ENCODE assay signal across 8 cellular contexts in genomic region chr1:19484793-19485361, GRCh38. TPM values are rescaled to one million over a fixed set of nuclear protein-coding genes. Genes with fewer than 3 reads are reported as not detected.
A peak's percentile ranks its signal among the peaks of the same experiment; 100 is the strongest.
DNase-seq lines count a peak whose midpoint lies in the region; ATAC-seq and TF ChIP-seq lines count a peak whose summit lies in the region.

No MANE protein-coding gene starts in this region.

- H3K4me3 ChIP-seq in GM12865 (ENCODE audit: low read depth, low read length) (peak overlapping the region; percentile 82), HCT116 (replicated peaks in 1 of 2; ENCODE audit: low read depth in 1 of 2, low read length in 2 of 2) (peak overlapping the region; percentile 92 to 97), mammary epithelial cell (replicated peaks in 1 of 3; ENCODE audit: insufficient read depth in 1 of 3, low read depth in 2 of 3, low read length in 3 of 3) (peak overlapping the region; percentile 85 to 99 (median 92)), left lung (peak overlapping the region; percentile 96 to 98), testis (peak overlapping the region; percentile 100)

- intact Hi-C loops in HCT116 (cut with micrococcal nuclease): loop anchor here (5.0 kb wide), 3 partner anchors 112 to 157 kb away; partner anchors contain the start of gene NBL1
- intact Hi-C loops in mammary epithelial cell (cut with micrococcal nuclease): loop anchor here (1.0 to 5.0 kb wide), 4 partner anchors 34 to 163 kb away; no protein-coding TSS in a partner anchor
- intact Hi-C loops in left lung (cut with DNase I): no loop called here
- intact Hi-C loops in testis (cut with DNase I; ENCODE audit: low total_unique reads): loop anchor here (10.0 kb wide), 2 partner anchors 90 to 160 kb away; partner anchors contain the start of gene NBL1

- H3K9ac ChIP-seq in HCT116 (ENCODE audit: low read length) (peak overlapping the region; percentile 87), mammary epithelial cell (ENCODE audit: insufficient read depth, low read length) (peak overlapping the region; percentile 89)

- in situ Hi-C loops in mammary epithelial cell (cut with MboI; ENCODE audit: low sequenced_read_pairs in 2 of 2): loop anchor here in 1 of 2 donors (5.0 to 10.0 kb wide), 2 partner anchors 97 to 160 kb away; partner anchors contain the start of gene NBL1
- in situ Hi-C loops in G401 (cut with HindIII; ENCODE audit: low sequenced_read_pairs): no loop called here

- dilution Hi-C loops in mammary epithelial cell (cut with HindIII; ENCODE audit: low sequenced_read_pairs): loop anchor here (5.0 to 10.0 kb wide), 5 partner anchors 50 to 150 kb away; a partner anchor contains a TSS

- H3K79me2 ChIP-seq in HCT116 (ENCODE audit: insufficient read depth, low read length) (peaks cover 66% of the 10 kb centered on the region), mammary epithelial cell (ENCODE audit: insufficient read depth, low read length) (peaks cover 61% of the 10 kb centered on the region)

- CTCF ChIA-PET in HCT116 (lab: Charles Lee) (no interaction called here), mammary epithelial cell (lab: Charles Lee; ENCODE audit: low non-redundant PET) (no interaction called here)

- no peaks in the 10 kb centered on the region for H3K9me2 ChIP-seq in HCT116 (ENCODE audit: insufficient read depth)

- RAD21 ChIA-PET in HCT116 (lab: Charles Lee; ENCODE audit: low non-redundant PET in 1 of 2, low total read pairs in 2 of 2, uncharacterized antibody in 2 of 2, unreplicated experiment in 2 of 2): no interaction called here

- H3K27ac ChIP-seq in HCT116 (ENCODE audit: low read depth, low read length): peak overlapping the region; percentile 81
- peak overlapping the region; percentile 79 for H3K27ac ChIP-seq in mammary epithelial cell (ENCODE audit: insufficient read depth, low read depth, low read length)
- H3K27ac ChIP-seq in left lung: peak overlapping the region; percentile 94 to 98
- H3K27ac ChIP-seq in testis: peak overlapping the region; percentile 99

- ATAC-seq in HCT116 (peak; percentile 30), left lung (peak; percentile 20)

- no peak for DNase-seq in GM12865 (ENCODE audit: low read depth)
- DNase-seq in HCT116 (ENCODE audit: low read depth, low spot score): no peak
- DNase-seq in NCI-H510A treated with DMSO at 0.1 percent for 48 hours (lab: John Stamatoyannopoulos, UW): peak; percentile 79
- DNase-seq in mammary epithelial cell: no peak
- DNase-seq in left lung: peak in 1 of 2 donors; percentile 49
- DNase-seq in testis: no peak
- no peak for DNase-seq in glomerular visceral epithelial cell (ENCODE audit: extremely low spot score)
- DNase-seq in G401 (ENCODE audit: low spot score): no peak

- no peaks in the 10 kb centered on the region for H3K36me3 ChIP-seq in HCT116 (ENCODE audit: control insufficient read depth in 1 of 2, insufficient read depth in 2 of 2, low read length in 2 of 2)
- no peaks in the 10 kb centered on the region for H3K36me3 ChIP-seq in mammary epithelial cell (ENCODE audit: insufficient read depth, low read length)
- H3K36me3 ChIP-seq in left lung: peaks cover 0 to 13% of the 10 kb centered on the region in 2 donors
- H3K36me3 ChIP-seq in testis (ENCODE audit: low read depth, missing control alignments): no peaks in the 10 kb centered on the region

- no peak for TF ChIP-seq CTCF in GM12865 (IDR thresholded peaks at IDR 0.05; ENCODE audit: insufficient read depth, low read depth, low read length, missing control alignments)
- no peak for TF ChIP-seq CTCF in HCT116 (IDR thresholded peaks at IDR 0.05 in 2 of 3, conservative IDR thresholded peaks at IDR 0.05 in 1 of 3; ENCODE audit: borderline replicate concordance in 1 of 3, insufficient read depth in 1 of 3, low read depth in 2 of 3, low read length in 2 of 3)
- no peak for TF ChIP-seq CTCF in mammary epithelial cell (conservative IDR thresholded peaks at IDR 0.05 in 1 of 2, IDR thresholded peaks at IDR 0.05 in 1 of 2; ENCODE audit: extremely low read depth in 1 of 2, insufficient read depth in 1 of 2, low read depth in 1 of 2, low read length in 2 of 2)
- TF ChIP-seq CTCF in left lung (IDR thresholded peaks at IDR 0.05): no peak
- TF ChIP-seq CTCF in testis (IDR thresholded peaks at IDR 0.05): no peak

- H3K9me3 ChIP-seq in HCT116 (ENCODE audit: control insufficient read depth in 1 of 2, insufficient read depth in 1 of 2, low read depth in 1 of 2, low read length in 2 of 2) (no peaks in the 10 kb centered on the region), mammary epithelial cell (replicated peaks; ENCODE audit: insufficient read depth, low read length) (no peaks in the 10 kb centered on the region), left lung (no peaks in the 10 kb centered on the region), testis (no peaks in the 10 kb centered on the region)

- H4K20me1 ChIP-seq in HCT116 (ENCODE audit: insufficient read depth) (no peaks in the 10 kb centered on the region), mammary epithelial cell (ENCODE audit: insufficient read depth, low read length) (peaks cover 12% of the 10 kb centered on the region)

- POLR2A ChIA-PET in HCT116 (lab: Charles Lee): interaction anchor here (1.0 kb wide), 1 partner anchor 16 kb away, joined by 4 read pairs; no protein-coding TSS in a partner anchor

- 0% methylated on average over 3 of the region's 29 CpGs for WGBS in mammary epithelial cell (ENCODE audit: low coverage, missing lambda C conversion rate)
- 1% methylated on average over 11 to 25 of the region's 29 CpGs for WGBS in testis, 2 donors

- TF ChIP-seq RAD21 in HCT116 (IDR thresholded peaks at IDR 0.05; ENCODE audit: low read depth): no peak

- peaks cover 11 to 23% of the 10 kb centered on the region in 2 experiments; a peak in 3 of 4 replicates for H3K4me1 ChIP-seq in HCT116 (ENCODE audit: control insufficient read depth in 1 of 2, insufficient read depth in 2 of 2, low read length in 2 of 2)
- H3K4me1 ChIP-seq in mammary epithelial cell (ENCODE audit: insufficient read depth, low read length): peaks cover 30% of the 10 kb centered on the region
- peaks cover 33 to 66% of the 10 kb centered on the region in 2 donors for H3K4me1 ChIP-seq in left lung
- H3K4me1 ChIP-seq in testis: peaks cover 45% of the 10 kb centered on the region

- no peaks in the 10 kb centered on the region for H3K27me3 ChIP-seq in HCT116 (ENCODE audit: insufficient read depth, low read length)
- no peaks in the 10 kb centered on the region for H3K27me3 ChIP-seq in mammary epithelial cell (ENCODE audit: insufficient read depth, low read length)
- no peaks in the 10 kb centered on the region for H3K27me3 ChIP-seq in left lung
- H3K27me3 ChIP-seq in testis: no peaks in the 10 kb centered on the region

- H2AFZ ChIP-seq in HCT116 (ENCODE audit: low read depth, low read length, poor library complexity, severe bottlenecking) (no peak overlapping the region), mammary epithelial cell (ENCODE audit: low read depth, low read length) (peak overlapping the region; percentile 31)

- TF ChIP-seq POLR2A in HCT116 (IDR thresholded peaks at IDR 0.05; ENCODE audit: borderline replicate concordance, extremely low read depth, insufficient read depth, insufficient read length): no peak
- TF ChIP-seq POLR2A in testis (IDR thresholded peaks at IDR 0.05): no peak

- H3K4me2 ChIP-seq in HCT116 (ENCODE audit: low read length) (peak overlapping the region; percentile 99), mammary epithelial cell (ENCODE audit: insufficient read depth, low read depth, low read length) (peak overlapping the region; percentile 99)

- BruUV-seq in HCT116 (replicated peaks; lab: Mats Ljungman, UMichigan) (no TSS peak), mammary epithelial cell (replicated peaks; lab: Mats Ljungman, UMichigan) (TSS peak; percentile 35)

TF ChIP-seq in HCT116, 20 proteins besides CTCF, POLR2A, EP300 and RAD21:
- TF ChIP-seq ZFX (IDR thresholded peaks at IDR 0.05): peak; percentile 61
- TF ChIP-seq SIN3A (IDR thresholded peaks at IDR 0.05; ENCODE audit: low read depth): no peak; the same call in 1 of the 2 replicates
- TF ChIP-seq CBX3 (IDR thresholded peaks at IDR 0.05; ENCODE audit: low read depth): no peak
- 0 out of 2 replicates have a peak, but pooled peaks have one; percentile 16 for TF ChIP-seq POLR2AphosphoS5 (IDR thresholded peaks at IDR 0.05; ENCODE audit: low read depth, low read length)
- TF ChIP-seq SRF (IDR thresholded peaks at IDR 0.05; ENCODE audit: low read depth): no peak
- no peak for TF ChIP-seq YY1 (IDR thresholded peaks at IDR 0.05; ENCODE audit: extremely low read depth, insufficient replicate concordance, low read depth, low read length)

RNA-seq across cellular contexts. Expression of gene CAPZB, which starts 0.5 kb away (rescaled TPM):
- total RNA-seq in HCT116 (2021; ENCODE audit: unreplicated experiment) (203 TPM), mammary epithelial cell (100 to 1,000 TPM; 134 to 309 TPM), left lung (100 to 1,000 TPM; 293 to 327 TPM), testis (100 to 1,000 TPM; 147 to 207 TPM)
- polyA plus RNA-seq in HCT116 (2012): 163 and 180 TPM in 2 replicates
- polyA plus RNA-seq in mammary epithelial cell (337 TPM), testis (ENCODE audit: insufficient read depth, low read depth, low replicate concordance) (502 TPM)
- 222 TPM for polyA minus RNA-seq in mammary epithelial cell
- total RNA-seq in G401 (2014; rRNA removed; shearing (Covaris generic)): 342 and 345 TPM in 2 replicates

Comparison
In these comparisons a context has a peak if more than half of its experiments do, and no peak if none do; other contexts are left out.
1. intact Hi-C loops: an anchor here in HCT116 (5.0 kb wide), mammary epithelial cell (1.0 to 5.0 kb wide) and testis (10.0 kb wide); none called in left lung.